ENCODE assay signal across 14 cellular contexts in genomic region chr5:126814721-126815404, GRCh38. TPM values are rescaled to one million over a fixed set of nuclear protein-coding genes. Genes with fewer than 3 reads are reported as not detected.
DNase-seq lines count a peak whose midpoint lies in the region; TF ChIP-seq lines count a peak whose summit lies in the region.
"Had no signal": no experiment of that assay in that cellular context is flagged by ENCODE, and none has a peak within 500 bp of the region (broad histone marks: within the 10 kb centered on the region; RNA-seq: fewer than 3 reads in every experiment).

No MANE protein-coding gene starts in this region.

- peaks cover 47% of the 10 kb centered on the region for H3K4me1 Mint-ChIP-seq in T-helper 2 cell treated with Interferon-gamma antibody and Interleukin-4, amounts not matched to agents 5 μg/mL and 100 μg/mL, for 36 hours (ENCODE audit: low read depth)
- no peaks in the 10 kb centered on the region for H3K4me1 Mint-ChIP-seq in neural progenitor cell

- H3K27me3 ChIP-seq in PC-9 (ENCODE audit: insufficient read depth, low read depth) (no peaks in the 10 kb centered on the region), osteoblast (ENCODE audit: insufficient read depth, low read length) (no peaks in the 10 kb centered on the region), tibial nerve (no peaks in the 10 kb centered on the region), neural progenitor cell (no peaks in the 10 kb centered on the region)
- H3K27me3 ChIP-seq: hepatocyte had no signal

- H3F3A ChIP-seq in PC-9 (ENCODE audit: insufficient read depth, low read depth) (peaks cover 14% of the 10 kb centered on the region; the same call in 1 of the 2 replicates), neural progenitor cell (ENCODE audit: low read depth) (peaks cover 5% of the 10 kb centered on the region)

- peak overlapping the region; percentile 33; the same call in 1 of the 2 replicates for H3K4me2 ChIP-seq in PC-9
- no peak overlapping the region for H3K4me2 ChIP-seq in osteoblast (ENCODE audit: insufficient read depth, low read length)
- H3K4me2 ChIP-seq in neural progenitor cell = no peak overlapping the region
- H3K4me2 ChIP-seq: hepatocyte had no signal

- H2AFZ ChIP-seq in PC-9 = 0 out of 2 replicates have a peak overlapping the region, but pooled peaks have one; percentile 56
- H2AFZ ChIP-seq in osteoblast (ENCODE audit: low read length) = no peak overlapping the region
- H2AFZ ChIP-seq in neural progenitor cell (replicated peaks) = no peak overlapping the region
- H2AFZ ChIP-seq: hepatocyte had no signal

- no peak overlapping the region for H3K4me3 Mint-ChIP-seq in T-helper 2 cell treated with Interferon-gamma antibody and Interleukin-4, amounts not matched to agents 5 μg/mL and 100 μg/mL, for 36 hours
- no peak overlapping the region for H3K4me3 Mint-ChIP-seq in neural progenitor cell

- H3K36me3 ChIP-seq in PC-9 (ENCODE audit: low read depth) = peaks cover 2% of the 10 kb centered on the region; the same call in 1 of the 2 replicates
- peaks cover 13% of the 10 kb centered on the region for H3K36me3 ChIP-seq in osteoblast (ENCODE audit: insufficient read depth, low read length)
- H3K36me3 ChIP-seq in tibial nerve = peaks cover 0 to 21% (median 0%) of the 10 kb centered on the region in 3 donors
- H3K36me3 ChIP-seq in neural progenitor cell = peaks cover 57% of the 10 kb centered on the region
- H3K36me3 ChIP-seq: left ventricle myocardium inferior had no signal

- CTCF ChIA-PET in PC-9 (lab: Charles Lee) = no interaction called here

- peak overlapping the region; percentile 34 for H3K27ac Mint-ChIP-seq in T-helper 2 cell treated with Interferon-gamma antibody and Interleukin-4, amounts not matched to agents 5 μg/mL and 100 μg/mL, for 36 hours
- no peak overlapping the region for H3K27ac Mint-ChIP-seq in neural progenitor cell

- no peaks in the 10 kb centered on the region for H3K27me3 Mint-ChIP-seq in T-helper 2 cell treated with Interferon-gamma antibody and Interleukin-4, amounts not matched to agents 5 μg/mL and 100 μg/mL, for 36 hours (ENCODE audit: low read depth)
- H3K27me3 Mint-ChIP-seq in neural progenitor cell (ENCODE audit: insufficient read depth, low read depth) = peaks cover 4% of the 10 kb centered on the region

- H3K4me3 ChIP-seq in PC-9 = no peak overlapping the region
- H3K4me3 ChIP-seq in epithelial cell of esophagus (ENCODE audit: low read length) = no peak overlapping the region
- no peak overlapping the region for H3K4me3 ChIP-seq in osteoblast (ENCODE audit: insufficient read depth, low read length)
- no peak overlapping the region for H3K4me3 ChIP-seq in tibial nerve
- H3K4me3 ChIP-seq in neural progenitor cell = no peak overlapping the region
- H3K4me3 ChIP-seq: hepatocyte, left ventricle myocardium inferior had no signal

- no peaks in the 10 kb centered on the region for H3K9me2 ChIP-seq in PC-9 (ENCODE audit: insufficient read depth)

- no peak for TF ChIP-seq POLR2A in tibial nerve (IDR thresholded peaks at IDR 0.05)

- H3K9me3 ChIP-seq in PC-9 (ENCODE audit: insufficient read depth, low read depth) = no peaks in the 10 kb centered on the region
- no peaks in the 10 kb centered on the region for H3K9me3 ChIP-seq in osteoblast (ENCODE audit: low read depth, low read length)
- H3K9me3 ChIP-seq in tibial nerve = no peaks in the 10 kb centered on the region
- H3K9me3 ChIP-seq in neural progenitor cell (ENCODE audit: low read depth) = no peaks in the 10 kb centered on the region
- H3K9me3 ChIP-seq: left ventricle myocardium inferior had no signal

- BruUV-seq in PC-9 (replicated peaks; lab: Mats Ljungman, UMichigan) = no TSS peak

- H3K36me3 Mint-ChIP-seq in T-helper 2 cell treated with Interferon-gamma antibody and Interleukin-4, amounts not matched to agents 5 μg/mL and 100 μg/mL, for 36 hours (ENCODE audit: low read depth) = peaks cover 70% of the 10 kb centered on the region
- peaks cover 58% of the 10 kb centered on the region for H3K36me3 Mint-ChIP-seq in neural progenitor cell

- peaks cover 15% of the 10 kb centered on the region for H3K4me1 ChIP-seq in PC-9 (replicated peaks; ENCODE audit: insufficient read depth)
- H3K4me1 ChIP-seq in osteoblast (ENCODE audit: insufficient read depth, low read length) = peaks cover 23% of the 10 kb centered on the region
- H3K4me1 ChIP-seq in tibial nerve = no peaks in the 10 kb centered on the region
- no peaks in the 10 kb centered on the region for H3K4me1 ChIP-seq in neural progenitor cell

- H4K20me1 ChIP-seq in PC-9 (ENCODE audit: insufficient read depth) = no peaks in the 10 kb centered on the region
- H4K20me1 ChIP-seq in osteoblast (ENCODE audit: insufficient read depth, low read length) = no peaks in the 10 kb centered on the region
- H4K20me1 ChIP-seq in neural progenitor cell (ENCODE audit: low read depth) = peaks cover 27% of the 10 kb centered on the region

- no peaks in the 10 kb centered on the region for H3K9me3 Mint-ChIP-seq in T-helper 2 cell treated with Interferon-gamma antibody and Interleukin-4, amounts not matched to agents 5 μg/mL and 100 μg/mL, for 36 hours
- H3K9me3 Mint-ChIP-seq in neural progenitor cell = no peaks in the 10 kb centered on the region

- TF ChIP-seq CTCF in PC-9 (conservative IDR thresholded peaks at IDR 0.05) (no peak), epithelial cell of esophagus (IDR thresholded peaks at IDR 0.05; ENCODE audit: insufficient read depth, low read depth, low read length, missing control alignments) (no peak), osteoblast (IDR thresholded peaks at IDR 0.05; ENCODE audit: extremely low read depth, low read depth, low read length) (no peak), tibial nerve (IDR thresholded peaks at IDR 0.05) (no peak), neural progenitor cell (IDR thresholded peaks at IDR 0.05) (no peak)

- intact Hi-C loops in PC-9 (cut with micrococcal nuclease; ENCODE audit: unreplicated experiment) = no loop called here

- no peak for DNase-seq in T-helper 2 cell treated with Interferon-gamma antibody and Interleukin-4, amounts not matched to agents 5 μg/mL and 100 μg/mL, for 36 hours (ENCODE audit: low spot score)
- DNase-seq in T-helper 2 cell (no peak), PC-9 (peak in 1 of 2 experiments; percentile 52), epithelial cell of esophagus (ENCODE audit: low read depth) (peak; percentile 48), osteoblast (ENCODE audit: insufficient read length, low spot score, missing footprints) (no peak), tibial nerve (ENCODE audit: low spot score in 2 of 2) (no peak), neural progenitor cell (ENCODE audit: low spot score) (no peak), SW 1271 (lab: John Stamatoyannopoulos, UW) (no peak)
- DNase-seq: DMS 273 treated with DMSO at 0.1 percent for 48 hours; effector CD8-positive, alpha-beta T cell; left ventricle myocardium inferior; NCI-H524; occipital lobe had no signal

- WGBS in tibial nerve, 2 donors = 96 to 100% methylated on average over 2 of the region's 2 CpGs

- H3K27ac ChIP-seq in PC-9 (peak overlapping the region; percentile 78), osteoblast (ENCODE audit: low read depth, low read length) (peak overlapping the region; percentile 38), tibial nerve (no peak overlapping the region), neural progenitor cell (no peak overlapping the region)
- H3K27ac ChIP-seq: hepatocyte, left ventricle myocardium inferior had no signal

- no peak overlapping the region for H3K9ac ChIP-seq in neural progenitor cell

- H3K79me2 ChIP-seq in PC-9 (ENCODE audit: low read depth) (peaks cover 4% of the 10 kb centered on the region; the same call in 1 of the 2 replicates), osteoblast (ENCODE audit: insufficient read depth, low read length) (peaks cover 9% of the 10 kb centered on the region), neural progenitor cell (ENCODE audit: low read depth) (peaks cover 88% of the 10 kb centered on the region)

- POLR2A ChIA-PET in PC-9 (lab: Charles Lee; ENCODE audit: unreplicated experiment) = no interaction called here

- TF ChIP-seq EP300 in tibial nerve (IDR thresholded peaks at IDR 0.05) = no peak

RNA-seq across cellular contexts. Expression of gene LMNB1, which starts 37.9 kb away (rescaled TPM):
- total RNA-seq in PC-9 (2021) = 103 and 117 TPM in 2 replicates
- 7.2 and 7.7 TPM in 2 replicates for total RNA-seq in osteoblast
- total RNA-seq in tibial nerve = 10 to 100 TPM in 3 of 4 donors, 1 to 10 TPM in 1; 5.2 to 18.9 (median 12.0) TPM
- total RNA-seq in neural progenitor cell (ENCODE audit: low replicate concordance) = 197 and 245 TPM in 2 replicates

Comparison
In these comparisons a context has a peak if more than half of its experiments do, and no peak if none do; other contexts are left out.
1. H3K27ac ChIP-seq: peak in PC-9 (single experiment) and osteoblast (single experiment); none in tibial nerve (0 of 4) and neural progenitor cell (single experiment).